ENCODE assay signal across 9 cellular contexts in genomic region chr15:39472661-39473657, GRCh38.
A peak's percentile ranks its signal among the peaks of the same experiment; 100 is the strongest.
DNase-seq lines count a peak whose midpoint lies in the region; ATAC-seq and TF ChIP-seq lines count a peak whose summit lies in the region.
"Had no signal": no experiment of that assay in that cellular context is flagged by ENCODE, and none has a peak within 500 bp of the region (broad histone marks: within the 10 kb centered on the region; RNA-seq: fewer than 3 reads in every experiment).

No MANE protein-coding gene starts in this region.

- H3K9me3 Mint-ChIP-seq in type B pancreatic cell = peaks cover 5% of the 10 kb centered on the region

- H3K27me3 ChIP-seq in esophagus squamous epithelium = no peaks in the 10 kb centered on the region
- H3K27me3 ChIP-seq in foreskin keratinocyte = no peaks in the 10 kb centered on the region

- H3K27me3 Mint-ChIP-seq in type B pancreatic cell = no peaks in the 10 kb centered on the region

- H3K9me3 ChIP-seq in esophagus squamous epithelium = no peaks in the 10 kb centered on the region

- H3K4me1 Mint-ChIP-seq in type B pancreatic cell (ENCODE audit: unreplicated experiment) = peaks cover 14% of the 10 kb centered on the region

- ATAC-seq in GM19463 (IDR thresholded peaks at IDR 0.05; ENCODE audit: unreplicated experiment) (no peak), HG03108 (IDR thresholded peaks at IDR 0.05; ENCODE audit: unreplicated experiment) (no peak), foreskin keratinocyte (no peak)

- H3K36me3 Mint-ChIP-seq in type B pancreatic cell = peaks cover 3% of the 10 kb centered on the region

- no peak overlapping the region for H3K4me3 Mint-ChIP-seq in type B pancreatic cell

- intact Hi-C loops in esophagus squamous epithelium (cut with DNase I) = no loop called here

- WGBS in esophagus squamous epithelium, 2 donors = 58 to 62% methylated on average over 13 to 15 of the region's 15 CpGs

- peak in 1 of 4 donors; percentile 12 for TF ChIP-seq POLR2A in esophagus squamous epithelium (IDR thresholded peaks at IDR 0.05)

- DNase-seq in NOMO-1 treated with dmso at 0.1 percent for 144 hours (lab: John Stamatoyannopoulos, UW; ENCODE audit: unreplicated experiment) = peak; percentile 15
- DNase-seq in esophagus squamous epithelium (lab: John Stamatoyannopoulos, UW) = no peak
- peak; percentile 85 for DNase-seq in mucosa of gallbladder (ENCODE audit: low spot score)
- DNase-seq in type B pancreatic cell (ENCODE audit: extremely low spot score, unreplicated experiment) = no peak
- DNase-seq in activated T-cell treated with anti-CD3 and anti-CD28 coated beads, Interleukin-2, amount 50 U/mL, for 1 hour = no peak
- no peak for DNase-seq in foreskin keratinocyte
- DNase-seq: MM.1S had no signal

- H3K36me3 ChIP-seq in esophagus squamous epithelium = no peaks in the 10 kb centered on the region

- H3K27ac Mint-ChIP-seq in type B pancreatic cell = peak overlapping the region; percentile 48

- peaks cover 0 to 20% (median 5%) of the 10 kb centered on the region in 3 donors for H3K4me1 ChIP-seq in esophagus squamous epithelium
- H3K4me1 ChIP-seq in foreskin keratinocyte = no peaks in the 10 kb centered on the region

- peak overlapping the region in 1 of 4 donors; percentile 29 for H3K4me3 ChIP-seq in esophagus squamous epithelium

- TF ChIP-seq CTCF in esophagus squamous epithelium (IDR thresholded peaks at IDR 0.05) (no peak), type B pancreatic cell (conservative IDR thresholded peaks at IDR 0.05) (no peak), foreskin keratinocyte (conservative IDR thresholded peaks at IDR 0.05) (no peak)

- peak overlapping the region; percentile 57 to 95 (median 84) for H3K27ac ChIP-seq in esophagus squamous epithelium
- no peak overlapping the region for H3K27ac ChIP-seq in foreskin keratinocyte

Comparison
In these comparisons a context has a peak if more than half of its experiments do, and no peak if none do; other contexts are left out.
1. DNase-seq: peak in NOMO-1 treated with dmso at 0.1 percent for 144 hours (single experiment) and mucosa of gallbladder (single experiment); none in esophagus squamous epithelium (single experiment), type B pancreatic cell (single experiment), activated T-cell treated with anti-CD3 and anti-CD28 coated beads, Interleukin-2, amount 50 U/mL, for 1 hour (single experiment) and foreskin keratinocyte (0 of 2).